Comparison of ENCODE assay signal across 10 cellular contexts in the genomic region with DNA sequence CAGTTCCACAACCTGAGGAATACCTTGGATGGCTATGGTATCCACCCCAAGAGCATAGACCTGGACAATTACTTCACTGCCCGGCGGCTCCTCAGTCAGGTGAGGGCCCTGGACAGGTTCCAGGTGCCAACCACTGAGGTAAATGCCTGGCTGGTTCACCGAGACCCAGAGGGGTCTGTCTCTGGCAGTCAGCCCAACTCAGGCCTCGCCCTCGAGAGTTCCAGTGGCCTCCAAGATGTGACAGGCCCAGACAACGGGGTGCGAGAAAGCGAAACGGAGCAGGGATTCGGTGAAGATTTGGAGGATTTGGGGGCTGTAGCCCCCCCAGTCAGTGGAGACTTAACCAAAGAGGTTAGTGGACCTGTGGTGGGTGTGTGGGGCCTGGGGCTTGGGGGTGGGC. TPM values are rescaled to one million over a fixed set of nuclear protein-coding genes. Genes with fewer than 3 reads are reported as not detected.
A peak's percentile ranks its signal among the peaks of the same experiment; 100 is the strongest.
DNase-seq lines count a peak whose midpoint lies in the region; ATAC-seq, FAIRE-seq and TF ChIP-seq lines count a peak whose summit lies in the region.
"Had no signal": no experiment of that assay in that cellular context is flagged by ENCODE, and none has a peak within 500 bp of the region (broad histone marks: within the 10 kb centered on the region; RNA-seq: fewer than 3 reads in every experiment).

No MANE protein-coding gene starts in this region.

- H3K9me3 ChIP-seq in cardiac muscle cell (ENCODE audit: low read depth) (no peaks in the 10 kb centered on the region), upper lobe of left lung (no peaks in the 10 kb centered on the region)

- CTCF ChIA-PET in HEK293T (lab: Yijun Ruan, JAX): no interaction called here

- TF ChIP-seq CTCF in cardiac muscle cell (IDR thresholded peaks at IDR 0.05; ENCODE audit: low read depth, low read length) (no peak), bronchial epithelial cell (IDR thresholded peaks at IDR 0.05; ENCODE audit: insufficient read depth, low read length, severe bottlenecking) (no peak), upper lobe of left lung (IDR thresholded peaks at IDR 0.05) (no peak)

- ATAC-seq in left cardiac atrium (no peak), upper lobe of left lung (ENCODE audit: low FRiP score in 2 of 2) (no peak), HG03095 (IDR thresholded peaks at IDR 0.05; ENCODE audit: unreplicated experiment) (no peak)

- H3K36me3 ChIP-seq in cardiac muscle cell (peaks cover 5% of the 10 kb centered on the region), bronchial epithelial cell (ENCODE audit: control insufficient read depth, insufficient read depth, low read length) (peaks cover 11% of the 10 kb centered on the region), upper lobe of left lung (peaks cover 0 to 34% (median 25%) of the 10 kb centered on the region in 4 donors)

- H3K27ac ChIP-seq in cardiac muscle cell (peak overlapping the region; percentile 95), upper lobe of left lung (peak overlapping the region; percentile 94 to 98 (median 96))

- 78 to 82% methylated on average over 7 to 10 of the region's 10 CpGs for WGBS in upper lobe of left lung, 2 donors

- H3K27me3 ChIP-seq in cardiac muscle cell (no peaks in the 10 kb centered on the region), bronchial epithelial cell (ENCODE audit: control insufficient read depth, insufficient read depth, low read length) (no peaks in the 10 kb centered on the region), upper lobe of left lung (no peaks in the 10 kb centered on the region)

- H3K4me1 ChIP-seq in cardiac muscle cell (ENCODE audit: low read depth): peaks cover 53% of the 10 kb centered on the region
- H3K4me1 ChIP-seq in upper lobe of left lung: peaks cover 68 to 80% (median 74%) of the 10 kb centered on the region in 4 donors

- H3K4me3 ChIP-seq in cardiac muscle cell: no peak overlapping the region
- H3K4me3 ChIP-seq in bronchial epithelial cell (ENCODE audit: low read depth, low read length): peak overlapping the region; percentile 9
- peak overlapping the region in 2 of 4 donors; percentile 11 to 19 for H3K4me3 ChIP-seq in upper lobe of left lung

- no peak for TF ChIP-seq EP300 in upper lobe of left lung (IDR thresholded peaks at IDR 0.05)

- POLR2A ChIA-PET in HEK293T (lab: Yijun Ruan, JAX): interaction anchor here (8.9 kb wide), 1 partner anchor 23 kb away, joined by 121 read pairs; no protein-coding TSS in a partner anchor

- FAIRE-seq in bronchial epithelial cell (lab: Jason Lieb, UNC): no peak

- intact Hi-C loops in left cardiac atrium (cut with DNase I): no loop called here

- no peak for DNase-seq in cardiac muscle cell (ENCODE audit: low read depth in 1 of 2, low spot score in 1 of 2)
- no peak for DNase-seq in left cardiac atrium
- DNase-seq in bronchial epithelial cell (ENCODE audit: low read depth): no peak
- DNase-seq in mesenteric fat pad (ENCODE audit: low spot score): peak; percentile 83
- no peak for DNase-seq in upper lobe of left lung
- no peak for DNase-seq in NCI-H1417 treated with DMSO at 0.1 percent for 48 hours (lab: John Stamatoyannopoulos, UW)
- no peak for DNase-seq in HEK293T (ENCODE audit: extremely low spot score)
- DNase-seq: DMS153, NCI-H187 treated with DMSO at 0.1 percent for 48 hours had no signal

- no peak for TF ChIP-seq POLR2A in upper lobe of left lung (IDR thresholded peaks at IDR 0.05)

TF ChIP-seq in HEK293T, 16 proteins besides CTCF, POLR2A, EP300 and RAD21:
- TF ChIP-seq LEF1 (IDR thresholded peaks at IDR 0.05; ENCODE audit: borderline replicate concordance): no peak
- no peak for TF ChIP-seq L3MBTL2 (conservative IDR thresholded peaks at IDR 0.05)
- no peak for TF ChIP-seq ZNF384 (IDR thresholded peaks at IDR 0.05)
- no peak for TF ChIP-seq ELF4 (IDR thresholded peaks at IDR 0.05)
- TF ChIP-seq FOXM1 (IDR thresholded peaks at IDR 0.05; ENCODE audit: borderline replicate concordance): no peak
- TF ChIP-seq TARDBP (IDR thresholded peaks at IDR 0.05): no peak
- TF ChIP-seq, protein P1, sequence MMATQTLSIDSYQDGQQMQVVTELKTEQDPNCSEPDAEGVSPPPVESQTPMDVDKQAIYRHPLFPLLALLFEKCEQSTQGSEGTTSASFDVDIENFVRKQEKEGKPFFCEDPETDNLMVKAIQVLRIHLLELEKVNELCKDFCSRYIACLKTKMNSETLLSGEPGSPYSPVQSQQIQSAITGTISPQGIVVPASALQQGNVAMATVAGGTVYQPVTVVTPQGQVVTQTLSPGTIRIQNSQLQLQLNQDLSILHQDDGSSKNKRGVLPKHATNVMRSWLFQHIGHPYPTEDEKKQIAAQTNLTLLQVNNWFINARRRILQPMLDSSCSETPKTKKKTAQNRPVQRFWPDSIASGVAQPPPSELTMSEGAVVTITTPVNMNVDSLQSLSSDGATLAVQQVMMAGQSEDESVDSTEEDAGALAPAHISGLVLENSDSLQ (IDR thresholded peaks at IDR 0.05): no peak
- TF ChIP-seq HDGF (IDR thresholded peaks at IDR 0.05; ENCODE audit: borderline replicate concordance): no peak
- no peak for TF ChIP-seq ARNT (IDR thresholded peaks at IDR 0.05)
- no peak for TF ChIP-seq FOXA1 (IDR thresholded peaks at IDR 0.05)
- no peak for TF ChIP-seq BHLHE40 (IDR thresholded peaks at IDR 0.05; ENCODE audit: borderline replicate concordance)
- no peak for TF ChIP-seq SP1 (IDR thresholded peaks at IDR 0.05)
- TF ChIP-seq CTBP1 (IDR thresholded peaks at IDR 0.05; ENCODE audit: borderline replicate concordance): no peak
- no peak for TF ChIP-seq NFRKB (IDR thresholded peaks at IDR 0.05)
- no peak for TF ChIP-seq SUZ12 (IDR thresholded peaks at IDR 0.05)
- TF ChIP-seq FOXK2 (IDR thresholded peaks at IDR 0.05): no peak

RNA-seq across cellular contexts. Expression of a gene that starts 3.1 kb away (rescaled TPM):
- total RNA-seq in cardiac muscle cell (96.4 and 122 TPM in 2 replicates), left cardiac atrium (100 to 1,000 TPM; 527 to 675 TPM), bronchial epithelial cell (84.2 and 176 TPM in 2 replicates), mesenteric fat pad (171 TPM), upper lobe of left lung (100 to 1,000 TPM; 105 to 203 (median 148) TPM)
- polyA plus RNA-seq in cardiac muscle cell: 56.0 and 56.7 TPM in 2 replicates

RNA-seq across cellular contexts. Expression of a gene that starts 13.7 kb away (rescaled TPM):
- total RNA-seq in cardiac muscle cell (10.8 and 14.4 TPM in 2 replicates), left cardiac atrium (10 to 100 TPM; 50.5 to 54.0 TPM), bronchial epithelial cell (8.2 and 21.4 TPM in 2 replicates), mesenteric fat pad (64.4 TPM), upper lobe of left lung (10 to 100 TPM in 4 of 6 donors, 1 to 10 TPM in 2; 5.2 to 33.5 (median 17.7) TPM)
- 23.5 and 36.1 TPM in 2 replicates for polyA plus RNA-seq in cardiac muscle cell

RNA-seq across cellular contexts. Expression of a gene that starts 50.0 kb away (rescaled TPM):
- total RNA-seq in cardiac muscle cell: 62.9 and 102 TPM in 2 replicates
- polyA plus RNA-seq in cardiac muscle cell: 35.9 and 38.3 TPM in 2 replicates
- 10 to 100 TPM; 29.2 to 35.6 TPM for total RNA-seq in left cardiac atrium
- total RNA-seq in bronchial epithelial cell: 22.1 and 27.5 TPM in 2 replicates
- total RNA-seq in mesenteric fat pad: 34.0 TPM
- 10 to 100 TPM; 12.6 to 38.8 (median 28.0) TPM for total RNA-seq in upper lobe of left lung

RNA-seq across cellular contexts. Expression of a gene that starts 56.3 kb away (rescaled TPM):
- total RNA-seq in cardiac muscle cell (11.0 and 11.6 TPM in 2 replicates), left cardiac atrium (10 to 100 TPM; 13.3 to 14.7 TPM), bronchial epithelial cell (14.7 and 22.7 TPM in 2 replicates), mesenteric fat pad (20.7 TPM), upper lobe of left lung (10 to 100 TPM; 19.5 to 27.2 (median 23.7) TPM)
- polyA plus RNA-seq in cardiac muscle cell: 19.2 and 19.3 TPM in 2 replicates
